Comparison of ENCODE assay signal across 16 cellular contexts in genomic region chr10:109987413-109987812, GRCh38. TPM values are rescaled to one million over a fixed set of nuclear protein-coding genes. Genes with fewer than 3 reads are reported as not detected.
A peak's percentile ranks its signal among the peaks of the same experiment; 100 is the strongest.
DNase-seq lines count a peak whose midpoint lies in the region; ATAC-seq and TF ChIP-seq lines count a peak whose summit lies in the region.
"Had no signal": no experiment of that assay in that cellular context is flagged by ENCODE, and none has a peak within 500 bp of the region (broad histone marks: within the 10 kb centered on the region; RNA-seq: fewer than 3 reads in every experiment).

No MANE protein-coding gene starts in this region.

- H3K4me3 Mint-ChIP-seq in MCF 10A (ENCODE audit: unreplicated experiment), result no peak overlapping the region
- H3K4me3 Mint-ChIP-seq: dendritic cell treated with granulocyte-macrophage colony-stimulating factor and Interleukin-4, amounts not matched to agents 40 ng/mL and 50 ng/mL, for 4 days had no signal

- H3K4me3 ChIP-seq in breast epithelium, result no peak overlapping the region
- no peak overlapping the region for H3K4me3 ChIP-seq in mammary epithelial cell (replicated peaks in 1 of 3; ENCODE audit: insufficient read depth in 1 of 3, low read depth in 2 of 3, low read length in 3 of 3)
- H3K4me3 ChIP-seq in upper lobe of right lung, result no peak overlapping the region
- H3K4me3 ChIP-seq: SK-N-MC, tibial artery had no signal

- H3K36me3 Mint-ChIP-seq in MCF 10A (ENCODE audit: insufficient read depth, unreplicated experiment), result no peaks in the 10 kb centered on the region

- no peaks in the 10 kb centered on the region for H3K36me3 ChIP-seq in breast epithelium
- H3K36me3 ChIP-seq in mammary epithelial cell (ENCODE audit: insufficient read depth, low read length), result no peaks in the 10 kb centered on the region
- H3K36me3 ChIP-seq in upper lobe of right lung, result no peaks in the 10 kb centered on the region
- H3K36me3 ChIP-seq: tibial artery had no signal

- DNase-seq in MCF 10A (ENCODE audit: unreplicated experiment), result peak; percentile 14
- DNase-seq in breast epithelium (ENCODE audit: low spot score in 2 of 2), result no peak
- peak; percentile 49 for DNase-seq in mammary epithelial cell
- peak; percentile 89 for DNase-seq in iris pigment epithelial cell (ENCODE audit: low read depth)
- DNase-seq in upper lobe of right lung, result no peak
- DNase-seq in stimulated activated naive CD4-positive, alpha-beta T cell treated with Interleukin-2 at 50 U/mL for 16 hours (lab: John Stamatoyannopoulos, UW), result no peak
- DNase-seq: activated CD8-positive, alpha-beta memory T cell treated with anti-CD3 and anti-CD28 coated beads, Interleukin-2, amount 50 U/mL, for 4 hours; activated naive CD4-positive, alpha-beta T cell treated with anti-CD3 and anti-CD28 coated beads, Interleukin-2, amount 50 U/mL, for 16 hours; NCI-H2029 treated with DMSO at 0.1 percent for 48 hours; small intestine; tibial artery had no signal

- no peaks in the 10 kb centered on the region for H3K9me3 ChIP-seq in breast epithelium
- peaks cover 4% of the 10 kb centered on the region for H3K9me3 ChIP-seq in mammary epithelial cell (replicated peaks; ENCODE audit: insufficient read depth, low read length)
- no peaks in the 10 kb centered on the region for H3K9me3 ChIP-seq in upper lobe of right lung
- H3K9me3 ChIP-seq: tibial artery had no signal

- no peak overlapping the region for H3K27ac Mint-ChIP-seq in MCF 10A (ENCODE audit: low read depth, unreplicated experiment)
- H3K27ac Mint-ChIP-seq: dendritic cell treated with granulocyte-macrophage colony-stimulating factor and Interleukin-4, amounts not matched to agents 40 ng/mL and 50 ng/mL, for 4 days had no signal

- H3K4me2 ChIP-seq in mammary epithelial cell (ENCODE audit: insufficient read depth, low read depth, low read length), result no peak overlapping the region

- intact Hi-C loops in MCF 10A (cut with micrococcal nuclease) (no loop called here), breast epithelium (cut with DNase I; ENCODE audit: low total_unique reads) (no loop called here), mammary epithelial cell (cut with micrococcal nuclease) (no loop called here), upper lobe of right lung (cut with DNase I) (loop anchor here (10.0 kb wide), 1 partner anchor 103 kb away; no protein-coding TSS in a partner anchor)

- no peaks in the 10 kb centered on the region for H3K79me2 ChIP-seq in mammary epithelial cell (ENCODE audit: insufficient read depth, low read length)

- H2AFZ ChIP-seq in mammary epithelial cell (ENCODE audit: low read depth, low read length), result no peak overlapping the region

- WGBS in mammary epithelial cell (ENCODE audit: low coverage, missing lambda C conversion rate), result 60% methylated on average over 2 of the region's 2 CpGs

- H3K9ac ChIP-seq in mammary epithelial cell (ENCODE audit: insufficient read depth, low read length), result no peak overlapping the region

- H3K27me3 Mint-ChIP-seq in MCF 10A (ENCODE audit: insufficient read depth, unreplicated experiment), result no peaks in the 10 kb centered on the region
- H3K27me3 Mint-ChIP-seq: dendritic cell treated with granulocyte-macrophage colony-stimulating factor and Interleukin-4, amounts not matched to agents 40 ng/mL and 50 ng/mL, for 4 days had no signal

- POLR2A ChIA-PET in MCF 10A (lab: Yijun Ruan, JAX), result no interaction called here

- in situ Hi-C loops in mammary epithelial cell (cut with MboI; ENCODE audit: low sequenced_read_pairs in 2 of 2), result no loop called here

- dilution Hi-C loops in mammary epithelial cell (cut with HindIII; ENCODE audit: low sequenced_read_pairs), result no loop called here

- BruUV-seq in MCF 10A (replicated peaks; lab: Mats Ljungman, UMichigan), result no TSS peak
- BruUV-seq in mammary epithelial cell (replicated peaks; lab: Mats Ljungman, UMichigan), result no TSS peak

- CTCF ChIA-PET in MCF 10A (lab: Yijun Ruan, JAX), result interaction anchor here (0.5 to 1.1 kb wide), 3 partner anchors 9 to 93 kb away, joined by 3 to 6 read pairs (median 4); no protein-coding TSS in a partner anchor
- CTCF ChIA-PET in mammary epithelial cell (lab: Charles Lee; ENCODE audit: low non-redundant PET), result no interaction called here

- H3K27me3 ChIP-seq in breast epithelium (no peaks in the 10 kb centered on the region), mammary epithelial cell (ENCODE audit: insufficient read depth, low read length) (no peaks in the 10 kb centered on the region), upper lobe of right lung (no peaks in the 10 kb centered on the region)
- H3K27me3 ChIP-seq: tibial artery had no signal

- H3K4me1 ChIP-seq in breast epithelium (no peaks in the 10 kb centered on the region), mammary epithelial cell (ENCODE audit: insufficient read depth, low read length) (peaks cover 6% of the 10 kb centered on the region), upper lobe of right lung (no peaks in the 10 kb centered on the region)

- H3K4me1 Mint-ChIP-seq in MCF 10A (ENCODE audit: insufficient read depth, unreplicated experiment), result peaks cover 10% of the 10 kb centered on the region

- no peak for TF ChIP-seq CTCF in MCF 10A (IDR thresholded peaks at IDR 0.05; ENCODE audit: unreplicated experiment)
- no peak for TF ChIP-seq CTCF in breast epithelium (IDR thresholded peaks at IDR 0.05)
- TF ChIP-seq CTCF in mammary epithelial cell (conservative IDR thresholded peaks at IDR 0.05 in 1 of 2, IDR thresholded peaks at IDR 0.05 in 1 of 2; ENCODE audit: extremely low read depth in 1 of 2, insufficient read depth in 1 of 2, low read depth in 1 of 2, low read length in 2 of 2), result no peak
- TF ChIP-seq CTCF in upper lobe of right lung (IDR thresholded peaks at IDR 0.05), result no peak

- H3K9me3 Mint-ChIP-seq in MCF 10A (ENCODE audit: unreplicated experiment), result peaks cover 5% of the 10 kb centered on the region

- no peak for TF ChIP-seq POLR2A in breast epithelium (IDR thresholded peaks at IDR 0.05)

- H3K27ac ChIP-seq in breast epithelium (no peak overlapping the region), mammary epithelial cell (ENCODE audit: insufficient read depth, low read depth, low read length) (no peak overlapping the region), upper lobe of right lung (no peak overlapping the region)
- H3K27ac ChIP-seq: 22Rv1, SK-N-MC had no signal

- H4K20me1 ChIP-seq in mammary epithelial cell (ENCODE audit: insufficient read depth, low read length), result no peaks in the 10 kb centered on the region

- ATAC-seq in upper lobe of right lung, result peak; percentile 59
- no peak for ATAC-seq in GM18909 (IDR thresholded peaks at IDR 0.05; ENCODE audit: poor library complexity, unreplicated experiment)
- no peak for ATAC-seq in GM18873 (IDR thresholded peaks at IDR 0.05; ENCODE audit: low FRiP score, unreplicated experiment)

RNA-seq across cellular contexts. Expression of gene ADD3, which starts 20.4 kb away (rescaled TPM):
- total RNA-seq in MCF 10A (2022) (11.2 and 14.5 TPM in 2 replicates), breast epithelium (100 to 1,000 TPM; 208 to 458 (median 347) TPM), mammary epithelial cell (10 to 100 TPM; 24.8 to 67.5 TPM), upper lobe of right lung (57.4 TPM)
- 102 TPM for polyA plus RNA-seq in mammary epithelial cell
- 15.7 TPM for polyA minus RNA-seq in mammary epithelial cell

Comparison
In these comparisons a context has a peak if more than half of its experiments do, and no peak if none do; other contexts are left out.
1. DNase-seq: peak in MCF 10A (single experiment), mammary epithelial cell (single experiment) and iris pigment epithelial cell (single experiment); none in breast epithelium (0 of 2), upper lobe of right lung (single experiment) and stimulated activated naive CD4-positive, alpha-beta T cell treated with Interleukin-2 at 50 U/mL for 16 hours (single experiment).